1 cellular context compared by ENCODE assay signal in genomic region chr20:20052074-20052970, GRCh38.
TF ChIP-seq lines count a peak whose summit lies in the region.

TSS of gene CFAP61 (plus strand) at chr20:20052532. CDS start at chr20:20056654, 4,122 bp downstream.
TSS of gene CRNKL1 (minus strand) at chr20:20052466. CDS start at chr20:20052342, 124 bp downstream.

TF ChIP-seq in H1, 55 proteins besides CTCF, POLR2A, EP300 and RAD21:
- peak; percentile 61 for TF ChIP-seq KDM5A (IDR thresholded peaks at IDR 0.05; ENCODE audit: low read length)
- no peak for TF ChIP-seq SUZ12 (IDR thresholded peaks at IDR 0.05; ENCODE audit: low read length)
- TF ChIP-seq CREB1 (IDR thresholded peaks at IDR 0.05), result peak; percentile 81
- no peak for TF ChIP-seq JUN (IDR thresholded peaks at IDR 0.05; ENCODE audit: low read depth, low read length)
- TF ChIP-seq SIX5 (IDR thresholded peaks at IDR 0.05; ENCODE audit: low read depth, low read length), result peak; percentile 53
- TF ChIP-seq NRF1 (IDR thresholded peaks at IDR 0.05; ENCODE audit: low read depth, low read length), result no peak
- TF ChIP-seq GTF2F1 (IDR thresholded peaks at IDR 0.05; ENCODE audit: borderline replicate concordance, low read depth, low read length), result no peak
- peak; percentile 92 for TF ChIP-seq ASH2L (IDR thresholded peaks at IDR 0.05; ENCODE audit: low read length)
- peak; percentile 98 for TF ChIP-seq SAP30 (IDR thresholded peaks at IDR 0.05; ENCODE audit: insufficient read depth, insufficient replicate concordance, low read length)
- no peak for TF ChIP-seq CBX5 (IDR thresholded peaks at IDR 0.05; ENCODE audit: low read depth, low read length)
- no peak for TF ChIP-seq BCL11A (IDR thresholded peaks at IDR 0.05; ENCODE audit: low read depth in 2 of 2, low read length in 2 of 2)
- no peak for TF ChIP-seq SIRT6 (IDR thresholded peaks at IDR 0.05; ENCODE audit: low read length)
- no peak for TF ChIP-seq MAFK (IDR thresholded peaks at IDR 0.05; ENCODE audit: low read depth, low read length)
- TF ChIP-seq CBX8 (IDR thresholded peaks at IDR 0.05; ENCODE audit: borderline replicate concordance, low read depth, low read length), result no peak
- TF ChIP-seq KDM4A (IDR thresholded peaks at IDR 0.05; ENCODE audit: low read depth, low read length, severe bottlenecking), result peak; percentile 68
- TF ChIP-seq RNF2 (IDR thresholded peaks at IDR 0.05; ENCODE audit: borderline replicate concordance, low read depth, low read length, missing control alignments, poor library complexity, severe bottlenecking), result no peak
- no peak for TF ChIP-seq RXRA (IDR thresholded peaks at IDR 0.05; ENCODE audit: insufficient read depth, low read depth, low read length)
- no peak for TF ChIP-seq JUND (IDR thresholded peaks at IDR 0.05; ENCODE audit: low read length)
- no peak for TF ChIP-seq TCF12 (IDR thresholded peaks at IDR 0.05; ENCODE audit: low read depth, low read length)
- TF ChIP-seq TAF1 (IDR thresholded peaks at IDR 0.05; ENCODE audit: low read depth, low read length), result peak; percentile 83
- no peak for TF ChIP-seq SP2 (IDR thresholded peaks at IDR 0.05; ENCODE audit: low read length)
- TF ChIP-seq HDAC2 (IDR thresholded peaks at IDR 0.05; ENCODE audit: borderline replicate concordance in 1 of 2, low read depth in 2 of 2, low read length in 2 of 2), result peak; percentile 41 to 99; a peak in 3 of 4 replicates
- TF ChIP-seq TEAD4 (IDR thresholded peaks at IDR 0.05; ENCODE audit: low read depth, low read length), result no peak
- no peak for TF ChIP-seq BRCA1 (IDR thresholded peaks at IDR 0.05; ENCODE audit: low read depth, low read length)
- TF ChIP-seq, protein P1, sequence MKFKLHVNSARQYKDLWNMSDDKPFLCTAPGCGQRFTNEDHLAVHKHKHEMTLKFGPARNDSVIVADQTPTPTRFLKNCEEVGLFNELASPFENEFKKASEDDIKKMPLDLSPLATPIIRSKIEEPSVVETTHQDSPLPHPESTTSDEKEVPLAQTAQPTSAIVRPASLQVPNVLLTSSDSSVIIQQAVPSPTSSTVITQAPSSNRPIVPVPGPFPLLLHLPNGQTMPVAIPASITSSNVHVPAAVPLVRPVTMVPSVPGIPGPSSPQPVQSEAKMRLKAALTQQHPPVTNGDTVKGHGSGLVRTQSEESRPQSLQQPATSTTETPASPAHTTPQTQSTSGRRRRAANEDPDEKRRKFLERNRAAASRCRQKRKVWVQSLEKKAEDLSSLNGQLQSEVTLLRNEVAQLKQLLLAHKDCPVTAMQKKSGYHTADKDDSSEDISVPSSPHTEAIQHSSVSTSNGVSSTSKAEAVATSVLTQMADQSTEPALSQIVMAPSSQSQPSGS (IDR thresholded peaks at IDR 0.05; ENCODE audit: low read length), result no peak
- TF ChIP-seq HDAC6 (IDR thresholded peaks at IDR 0.05; ENCODE audit: low read depth, low read length), result no peak
- no peak for TF ChIP-seq CHD1 (IDR thresholded peaks at IDR 0.05; ENCODE audit: low read depth, low read length)
- TF ChIP-seq CHD2 (IDR thresholded peaks at IDR 0.05; ENCODE audit: low read length), result peak; percentile 75
- TF ChIP-seq, protein P2, sequence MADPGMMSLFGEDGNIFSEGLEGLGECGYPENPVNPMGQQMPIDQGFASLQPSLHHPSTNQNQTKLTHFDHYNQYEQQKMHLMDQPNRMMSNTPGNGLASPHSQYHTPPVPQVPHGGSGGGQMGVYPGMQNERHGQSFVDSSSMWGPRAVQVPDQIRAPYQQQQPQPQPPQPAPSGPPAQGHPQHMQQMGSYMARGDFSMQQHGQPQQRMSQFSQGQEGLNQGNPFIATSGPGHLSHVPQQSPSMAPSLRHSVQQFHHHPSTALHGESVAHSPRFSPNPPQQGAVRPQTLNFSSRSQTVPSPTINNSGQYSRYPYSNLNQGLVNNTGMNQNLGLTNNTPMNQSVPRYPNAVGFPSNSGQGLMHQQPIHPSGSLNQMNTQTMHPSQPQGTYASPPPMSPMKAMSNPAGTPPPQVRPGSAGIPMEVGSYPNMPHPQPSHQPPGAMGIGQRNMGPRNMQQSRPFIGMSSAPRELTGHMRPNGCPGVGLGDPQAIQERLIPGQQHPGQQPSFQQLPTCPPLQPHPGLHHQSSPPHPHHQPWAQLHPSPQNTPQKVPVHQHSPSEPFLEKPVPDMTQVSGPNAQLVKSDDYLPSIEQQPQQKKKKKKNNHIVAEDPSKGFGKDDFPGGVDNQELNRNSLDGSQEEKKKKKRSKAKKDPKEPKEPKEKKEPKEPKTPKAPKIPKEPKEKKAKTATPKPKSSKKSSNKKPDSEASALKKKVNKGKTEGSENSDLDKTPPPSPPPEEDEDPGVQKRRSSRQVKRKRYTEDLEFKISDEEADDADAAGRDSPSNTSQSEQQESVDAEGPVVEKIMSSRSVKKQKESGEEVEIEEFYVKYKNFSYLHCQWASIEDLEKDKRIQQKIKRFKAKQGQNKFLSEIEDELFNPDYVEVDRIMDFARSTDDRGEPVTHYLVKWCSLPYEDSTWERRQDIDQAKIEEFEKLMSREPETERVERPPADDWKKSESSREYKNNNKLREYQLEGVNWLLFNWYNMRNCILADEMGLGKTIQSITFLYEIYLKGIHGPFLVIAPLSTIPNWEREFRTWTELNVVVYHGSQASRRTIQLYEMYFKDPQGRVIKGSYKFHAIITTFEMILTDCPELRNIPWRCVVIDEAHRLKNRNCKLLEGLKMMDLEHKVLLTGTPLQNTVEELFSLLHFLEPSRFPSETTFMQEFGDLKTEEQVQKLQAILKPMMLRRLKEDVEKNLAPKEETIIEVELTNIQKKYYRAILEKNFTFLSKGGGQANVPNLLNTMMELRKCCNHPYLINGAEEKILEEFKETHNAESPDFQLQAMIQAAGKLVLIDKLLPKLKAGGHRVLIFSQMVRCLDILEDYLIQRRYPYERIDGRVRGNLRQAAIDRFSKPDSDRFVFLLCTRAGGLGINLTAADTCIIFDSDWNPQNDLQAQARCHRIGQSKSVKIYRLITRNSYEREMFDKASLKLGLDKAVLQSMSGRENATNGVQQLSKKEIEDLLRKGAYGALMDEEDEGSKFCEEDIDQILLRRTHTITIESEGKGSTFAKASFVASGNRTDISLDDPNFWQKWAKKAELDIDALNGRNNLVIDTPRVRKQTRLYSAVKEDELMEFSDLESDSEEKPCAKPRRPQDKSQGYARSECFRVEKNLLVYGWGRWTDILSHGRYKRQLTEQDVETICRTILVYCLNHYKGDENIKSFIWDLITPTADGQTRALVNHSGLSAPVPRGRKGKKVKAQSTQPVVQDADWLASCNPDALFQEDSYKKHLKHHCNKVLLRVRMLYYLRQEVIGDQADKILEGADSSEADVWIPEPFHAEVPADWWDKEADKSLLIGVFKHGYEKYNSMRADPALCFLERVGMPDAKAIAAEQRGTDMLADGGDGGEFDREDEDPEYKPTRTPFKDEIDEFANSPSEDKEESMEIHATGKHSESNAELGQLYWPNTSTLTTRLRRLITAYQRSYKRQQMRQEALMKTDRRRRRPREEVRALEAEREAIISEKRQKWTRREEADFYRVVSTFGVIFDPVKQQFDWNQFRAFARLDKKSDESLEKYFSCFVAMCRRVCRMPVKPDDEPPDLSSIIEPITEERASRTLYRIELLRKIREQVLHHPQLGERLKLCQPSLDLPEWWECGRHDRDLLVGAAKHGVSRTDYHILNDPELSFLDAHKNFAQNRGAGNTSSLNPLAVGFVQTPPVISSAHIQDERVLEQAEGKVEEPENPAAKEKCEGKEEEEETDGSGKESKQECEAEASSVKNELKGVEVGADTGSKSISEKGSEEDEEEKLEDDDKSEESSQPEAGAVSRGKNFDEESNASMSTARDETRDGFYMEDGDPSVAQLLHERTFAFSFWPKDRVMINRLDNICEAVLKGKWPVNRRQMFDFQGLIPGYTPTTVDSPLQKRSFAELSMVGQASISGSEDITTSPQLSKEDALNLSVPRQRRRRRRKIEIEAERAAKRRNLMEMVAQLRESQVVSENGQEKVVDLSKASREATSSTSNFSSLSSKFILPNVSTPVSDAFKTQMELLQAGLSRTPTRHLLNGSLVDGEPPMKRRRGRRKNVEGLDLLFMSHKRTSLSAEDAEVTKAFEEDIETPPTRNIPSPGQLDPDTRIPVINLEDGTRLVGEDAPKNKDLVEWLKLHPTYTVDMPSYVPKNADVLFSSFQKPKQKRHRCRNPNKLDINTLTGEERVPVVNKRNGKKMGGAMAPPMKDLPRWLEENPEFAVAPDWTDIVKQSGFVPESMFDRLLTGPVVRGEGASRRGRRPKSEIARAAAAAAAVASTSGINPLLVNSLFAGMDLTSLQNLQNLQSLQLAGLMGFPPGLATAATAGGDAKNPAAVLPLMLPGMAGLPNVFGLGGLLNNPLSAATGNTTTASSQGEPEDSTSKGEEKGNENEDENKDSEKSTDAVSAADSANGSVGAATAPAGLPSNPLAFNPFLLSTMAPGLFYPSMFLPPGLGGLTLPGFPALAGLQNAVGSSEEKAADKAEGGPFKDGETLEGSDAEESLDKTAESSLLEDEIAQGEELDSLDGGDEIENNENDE (IDR thresholded peaks at IDR 0.05; ENCODE audit: insufficient replicate concordance, low read length), result no peak
- no peak for TF ChIP-seq EGR1 (IDR thresholded peaks at IDR 0.05; ENCODE audit: borderline replicate concordance, low read depth, low read length)
- TF ChIP-seq, protein P3, sequence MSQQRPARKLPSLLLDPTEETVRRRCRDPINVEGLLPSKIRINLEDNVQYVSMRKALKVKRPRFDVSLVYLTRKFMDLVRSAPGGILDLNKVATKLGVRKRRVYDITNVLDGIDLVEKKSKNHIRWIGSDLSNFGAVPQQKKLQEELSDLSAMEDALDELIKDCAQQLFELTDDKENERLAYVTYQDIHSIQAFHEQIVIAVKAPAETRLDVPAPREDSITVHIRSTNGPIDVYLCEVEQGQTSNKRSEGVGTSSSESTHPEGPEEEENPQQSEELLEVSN (IDR thresholded peaks at IDR 0.05), result peak; percentile 62; the same call in 1 of the 2 replicates
- peak; percentile 75 for TF ChIP-seq PHF8 (conservative IDR thresholded peaks at IDR 0.05; ENCODE audit: low read depth, low read length)
- no peak for TF ChIP-seq ZNF274 (IDR thresholded peaks at IDR 0.05; ENCODE audit: borderline replicate concordance, extremely low read depth, low read length)
- peak; percentile 49 for TF ChIP-seq TAF7 (optimal IDR thresholded peaks at IDR 0.05; ENCODE audit: borderline replicate concordance, low read depth, low read length)
- TF ChIP-seq YY1 (IDR thresholded peaks at IDR 0.05; ENCODE audit: low read depth, low read length), result peak; percentile 75; the same call in 1 of the 2 replicates
- TF ChIP-seq KDM1A (IDR thresholded peaks at IDR 0.05; ENCODE audit: borderline replicate concordance, low read length), result no peak
- no peak for TF ChIP-seq BACH1 (IDR thresholded peaks at IDR 0.05; ENCODE audit: low read length)
- peak; percentile 64 for TF ChIP-seq TBP (IDR thresholded peaks at IDR 0.05; ENCODE audit: low read depth, low read length)
- TF ChIP-seq RFX5 (IDR thresholded peaks at IDR 0.05; ENCODE audit: borderline replicate concordance, low read depth, low read length), result no peak
- no peak for TF ChIP-seq EZH2 (IDR thresholded peaks at IDR 0.05; ENCODE audit: low read depth, low read length, severe bottlenecking)
- TF ChIP-seq, protein P4, sequence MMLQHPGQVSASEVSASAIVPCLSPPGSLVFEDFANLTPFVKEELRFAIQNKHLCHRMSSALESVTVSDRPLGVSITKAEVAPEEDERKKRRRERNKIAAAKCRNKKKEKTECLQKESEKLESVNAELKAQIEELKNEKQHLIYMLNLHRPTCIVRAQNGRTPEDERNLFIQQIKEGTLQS (IDR thresholded peaks at IDR 0.05; ENCODE audit: insufficient read depth, low read depth, low read length), result no peak
- TF ChIP-seq CEBPB (IDR thresholded peaks at IDR 0.05; ENCODE audit: low read depth, low read length), result no peak
- TF ChIP-seq USF2 (IDR thresholded peaks at IDR 0.05; ENCODE audit: low read length), result no peak
- TF ChIP-seq SIN3A (conservative IDR thresholded peaks at IDR 0.05 in 1 of 2, IDR thresholded peaks at IDR 0.05 in 1 of 2; ENCODE audit: low read depth in 1 of 2, low read length in 2 of 2), result peak; percentile 97 to 100
- TF ChIP-seq SP4 (IDR thresholded peaks at IDR 0.05; ENCODE audit: low read length), result no peak
- no peak for TF ChIP-seq CTBP2 (IDR thresholded peaks at IDR 0.05; ENCODE audit: borderline replicate concordance, insufficient read depth, insufficient read length, low read length)
- TF ChIP-seq POLR2AphosphoS5 (IDR thresholded peaks at IDR 0.05; ENCODE audit: low read depth, low read length), result 0 out of 2 replicates have a peak, but pooled peaks have one; percentile 39
- TF ChIP-seq POU5F1 (IDR thresholded peaks at IDR 0.05; ENCODE audit: low read depth, low read length), result no peak
- TF ChIP-seq MAX (IDR thresholded peaks at IDR 0.05), result peak; percentile 97
- no peak for TF ChIP-seq FOSL1 (IDR thresholded peaks at IDR 0.05; ENCODE audit: insufficient read depth, low read depth, low read length)
- TF ChIP-seq GABPA (IDR thresholded peaks at IDR 0.05; ENCODE audit: borderline replicate concordance, insufficient read depth, low read length), result peak; percentile 88
- TF ChIP-seq RBBP5 (IDR thresholded peaks at IDR 0.05; ENCODE audit: borderline replicate concordance, low read depth, low read length), result peak; percentile 84; the same call in 1 of the 2 replicates
- no peak for TF ChIP-seq NANOG (IDR thresholded peaks at IDR 0.05; ENCODE audit: insufficient read depth, low read depth, low read length, poor library complexity, severe bottlenecking)
- no peak for TF ChIP-seq SP1 (IDR thresholded peaks at IDR 0.05; ENCODE audit: low read depth, low read length)
- TF ChIP-seq SRF (IDR thresholded peaks at IDR 0.05; ENCODE audit: low read depth, low read length), result no peak
